1 cellular context compared by ENCODE assay signal in the genomic region with DNA sequence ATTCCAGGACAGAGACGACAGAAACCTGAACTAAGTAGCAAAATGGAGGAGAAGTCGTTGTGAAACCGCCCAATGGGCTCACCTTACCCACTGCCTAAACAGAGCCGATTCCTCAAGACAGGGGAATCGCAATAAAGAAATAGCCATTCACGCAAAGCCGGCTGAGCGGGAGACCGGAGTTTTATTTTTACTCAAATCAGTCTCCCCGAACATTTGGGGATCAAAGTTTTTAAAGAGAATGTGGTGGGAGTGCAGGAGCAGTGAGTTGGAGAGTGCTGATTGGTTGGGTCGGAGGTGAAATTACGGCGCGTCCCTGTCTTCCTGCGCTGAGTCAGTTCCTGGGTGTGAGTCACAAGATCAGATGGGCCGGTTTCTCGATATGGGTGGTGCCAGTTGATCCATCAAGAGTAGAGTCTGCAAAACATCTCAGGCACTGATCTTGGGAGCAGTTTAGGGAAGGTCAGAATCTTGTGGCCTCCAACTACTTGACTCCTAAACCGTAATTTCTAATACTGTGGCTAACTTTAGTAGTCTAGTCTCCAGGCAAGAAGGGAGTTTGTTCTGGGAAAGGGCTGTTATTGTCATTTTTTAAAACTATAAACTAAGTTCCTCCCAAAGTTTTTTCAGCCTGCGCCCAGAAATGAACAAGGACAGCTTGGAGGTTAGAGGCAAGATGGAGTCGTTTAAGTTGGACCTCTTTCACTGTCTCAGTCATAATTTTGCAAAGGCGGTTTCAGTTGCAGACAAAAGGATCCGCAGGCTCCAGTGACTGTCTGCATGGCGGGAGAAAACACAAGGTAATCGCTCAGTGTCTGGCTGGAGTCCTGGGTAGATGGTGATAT.
TF ChIP-seq lines count a peak whose summit lies in the region.

No MANE protein-coding gene starts in this region.

TF ChIP-seq in K562, 482 proteins besides CTCF, POLR2A, EP300 and RAD21 (continued from another document and continues in another):
- no peak for TF ChIP-seq CHD7 (IDR thresholded peaks at IDR 0.05; ENCODE audit: low read depth, low read length)
- TF ChIP-seq, protein P1, sequence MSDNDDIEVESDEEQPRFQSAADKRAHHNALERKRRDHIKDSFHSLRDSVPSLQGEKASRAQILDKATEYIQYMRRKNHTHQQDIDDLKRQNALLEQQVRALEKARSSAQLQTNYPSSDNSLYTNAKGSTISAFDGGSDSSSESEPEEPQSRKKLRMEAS (CRISPR knock-in tag; IDR thresholded peaks at IDR 0.05) = no peak
- no peak for TF ChIP-seq POLR3G (IDR thresholded peaks at IDR 0.05; ENCODE audit: extremely low read depth, insufficient read length, insufficient replicate concordance)
- no peak for TF ChIP-seq RB1 (IDR thresholded peaks at IDR 0.05; ENCODE audit: low read depth)
- peak; percentile 82; the same call in 1 of the 2 replicates for TF ChIP-seq POLR2AphosphoS2 (IDR thresholded peaks at IDR 0.05; ENCODE audit: low read length)
- TF ChIP-seq, protein P2, sequence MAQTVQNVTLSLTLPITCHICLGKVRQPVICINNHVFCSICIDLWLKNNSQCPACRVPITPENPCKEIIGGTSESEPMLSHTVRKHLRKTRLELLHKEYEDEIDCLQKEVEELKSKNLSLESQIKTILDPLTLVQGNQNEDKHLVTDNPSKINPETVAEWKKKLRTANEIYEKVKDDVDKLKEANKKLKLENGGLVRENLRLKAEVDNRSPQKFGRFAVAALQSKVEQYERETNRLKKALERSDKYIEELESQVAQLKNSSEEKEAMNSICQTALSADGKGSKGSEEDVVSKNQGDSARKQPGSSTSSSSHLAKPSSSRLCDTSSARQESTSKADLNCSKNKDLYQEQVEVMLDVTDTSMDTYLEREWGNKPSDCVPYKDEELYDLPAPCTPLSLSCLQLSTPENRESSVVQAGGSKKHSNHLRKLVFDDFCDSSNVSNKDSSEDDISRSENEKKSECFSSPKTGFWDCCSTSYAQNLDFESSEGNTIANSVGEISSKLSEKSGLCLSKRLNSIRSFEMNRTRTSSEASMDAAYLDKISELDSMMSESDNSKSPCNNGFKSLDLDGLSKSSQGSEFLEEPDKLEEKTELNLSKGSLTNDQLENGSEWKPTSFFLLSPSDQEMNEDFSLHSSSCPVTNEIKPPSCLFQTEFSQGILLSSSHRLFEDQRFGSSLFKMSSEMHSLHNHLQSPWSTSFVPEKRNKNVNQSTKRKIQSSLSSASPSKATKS (CRISPR knock-in tag; IDR thresholded peaks at IDR 0.05) = peak; percentile 37; the same call in 1 of the 2 replicates
- peak; percentile 54; the same call in 1 of the 2 replicates for TF ChIP-seq ZNF175 (CRISPR knock-in tag; IDR thresholded peaks at IDR 0.05; ENCODE audit: low read depth)
- TF ChIP-seq, protein P3, sequence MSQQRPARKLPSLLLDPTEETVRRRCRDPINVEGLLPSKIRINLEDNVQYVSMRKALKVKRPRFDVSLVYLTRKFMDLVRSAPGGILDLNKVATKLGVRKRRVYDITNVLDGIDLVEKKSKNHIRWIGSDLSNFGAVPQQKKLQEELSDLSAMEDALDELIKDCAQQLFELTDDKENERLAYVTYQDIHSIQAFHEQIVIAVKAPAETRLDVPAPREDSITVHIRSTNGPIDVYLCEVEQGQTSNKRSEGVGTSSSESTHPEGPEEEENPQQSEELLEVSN (IDR thresholded peaks at IDR 0.05; ENCODE audit: borderline replicate concordance in 1 of 2, extremely low read depth in 1 of 2, insufficient read depth in 1 of 2, insufficient read length in 1 of 2, low read depth in 1 of 2, low read length in 1 of 2, poor library complexity in 1 of 2, severe bottlenecking in 1 of 2) = no peak
- TF ChIP-seq YY1 (IDR thresholded peaks at IDR 0.05; ENCODE audit: borderline replicate concordance in 1 of 3, control insufficient read depth in 1 of 3, extremely low read depth in 1 of 3, insufficient read depth in 3 of 3, insufficient read length in 1 of 3, insufficient replicate concordance in 2 of 3, low read depth in 1 of 3, low read length in 2 of 3) = peak in 2 of 3 experiments; percentile 13 to 74
- TF ChIP-seq, protein P4, sequence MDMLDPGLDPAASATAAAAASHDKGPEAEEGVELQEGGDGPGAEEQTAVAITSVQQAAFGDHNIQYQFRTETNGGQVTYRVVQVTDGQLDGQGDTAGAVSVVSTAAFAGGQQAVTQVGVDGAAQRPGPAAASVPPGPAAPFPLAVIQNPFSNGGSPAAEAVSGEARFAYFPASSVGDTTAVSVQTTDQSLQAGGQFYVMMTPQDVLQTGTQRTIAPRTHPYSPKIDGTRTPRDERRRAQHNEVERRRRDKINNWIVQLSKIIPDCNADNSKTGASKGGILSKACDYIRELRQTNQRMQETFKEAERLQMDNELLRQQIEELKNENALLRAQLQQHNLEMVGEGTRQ (CRISPR knock-in tag; IDR thresholded peaks at IDR 0.05) = no peak
- 0 out of 2 replicates have a peak, but pooled peaks have one; percentile 51 for TF ChIP-seq PTRF (tag; IDR thresholded peaks at IDR 0.05)
- no peak for TF ChIP-seq MCM5 (IDR thresholded peaks at IDR 0.05; ENCODE audit: low read depth)
- TF ChIP-seq EWSR1 (IDR thresholded peaks at IDR 0.05; ENCODE audit: borderline replicate concordance, low read depth, partially characterized antibody) = no peak
- TF ChIP-seq MAFF (IDR thresholded peaks at IDR 0.05; ENCODE audit: low read length) = peak; percentile 74
- TF ChIP-seq ZEB2 (IDR thresholded peaks at IDR 0.05) = no peak; the same call in 1 of the 2 replicates
- no peak for TF ChIP-seq HNRNPH1 (optimal IDR thresholded peaks at IDR 0.05; ENCODE audit: low read depth, low read length)
- TF ChIP-seq SMARCA4 (IDR thresholded peaks at IDR 0.05) = peak; percentile 90
- peak; percentile 52 for TF ChIP-seq HMGN3 (IDR thresholded peaks at IDR 0.05; ENCODE audit: borderline replicate concordance, extremely low read depth, insufficient read length, low read depth, low read length)
- TF ChIP-seq TSC22D4 (tag; IDR thresholded peaks at IDR 0.05) = no peak
- TF ChIP-seq, protein P5, sequence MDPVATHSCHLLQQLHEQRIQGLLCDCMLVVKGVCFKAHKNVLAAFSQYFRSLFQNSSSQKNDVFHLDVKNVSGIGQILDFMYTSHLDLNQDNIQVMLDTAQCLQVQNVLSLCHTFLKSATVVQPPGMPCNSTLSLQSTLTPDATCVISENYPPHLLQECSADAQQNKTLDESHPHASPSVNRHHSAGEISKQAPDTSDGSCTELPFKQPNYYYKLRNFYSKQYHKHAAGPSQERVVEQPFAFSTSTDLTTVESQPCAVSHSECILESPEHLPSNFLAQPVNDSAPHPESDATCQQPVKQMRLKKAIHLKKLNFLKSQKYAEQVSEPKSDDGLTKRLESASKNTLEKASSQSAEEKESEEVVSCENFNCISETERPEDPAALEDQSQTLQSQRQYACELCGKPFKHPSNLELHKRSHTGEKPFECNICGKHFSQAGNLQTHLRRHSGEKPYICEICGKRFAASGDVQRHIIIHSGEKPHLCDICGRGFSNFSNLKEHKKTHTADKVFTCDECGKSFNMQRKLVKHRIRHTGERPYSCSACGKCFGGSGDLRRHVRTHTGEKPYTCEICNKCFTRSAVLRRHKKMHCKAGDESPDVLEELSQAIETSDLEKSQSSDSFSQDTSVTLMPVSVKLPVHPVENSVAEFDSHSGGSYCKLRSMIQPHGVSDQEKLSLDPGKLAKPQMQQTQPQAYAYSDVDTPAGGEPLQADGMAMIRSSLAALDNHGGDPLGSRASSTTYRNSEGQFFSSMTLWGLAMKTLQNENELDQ (CRISPR knock-in tag; IDR thresholded peaks at IDR 0.05; ENCODE audit: borderline replicate concordance) = no peak
- no peak for TF ChIP-seq RBM39 (optimal IDR thresholded peaks at IDR 0.05; ENCODE audit: low read depth, low read length)
- no peak for TF ChIP-seq NUFIP1 (IDR thresholded peaks at IDR 0.05; ENCODE audit: partially characterized antibody)
- TF ChIP-seq, protein P6, sequence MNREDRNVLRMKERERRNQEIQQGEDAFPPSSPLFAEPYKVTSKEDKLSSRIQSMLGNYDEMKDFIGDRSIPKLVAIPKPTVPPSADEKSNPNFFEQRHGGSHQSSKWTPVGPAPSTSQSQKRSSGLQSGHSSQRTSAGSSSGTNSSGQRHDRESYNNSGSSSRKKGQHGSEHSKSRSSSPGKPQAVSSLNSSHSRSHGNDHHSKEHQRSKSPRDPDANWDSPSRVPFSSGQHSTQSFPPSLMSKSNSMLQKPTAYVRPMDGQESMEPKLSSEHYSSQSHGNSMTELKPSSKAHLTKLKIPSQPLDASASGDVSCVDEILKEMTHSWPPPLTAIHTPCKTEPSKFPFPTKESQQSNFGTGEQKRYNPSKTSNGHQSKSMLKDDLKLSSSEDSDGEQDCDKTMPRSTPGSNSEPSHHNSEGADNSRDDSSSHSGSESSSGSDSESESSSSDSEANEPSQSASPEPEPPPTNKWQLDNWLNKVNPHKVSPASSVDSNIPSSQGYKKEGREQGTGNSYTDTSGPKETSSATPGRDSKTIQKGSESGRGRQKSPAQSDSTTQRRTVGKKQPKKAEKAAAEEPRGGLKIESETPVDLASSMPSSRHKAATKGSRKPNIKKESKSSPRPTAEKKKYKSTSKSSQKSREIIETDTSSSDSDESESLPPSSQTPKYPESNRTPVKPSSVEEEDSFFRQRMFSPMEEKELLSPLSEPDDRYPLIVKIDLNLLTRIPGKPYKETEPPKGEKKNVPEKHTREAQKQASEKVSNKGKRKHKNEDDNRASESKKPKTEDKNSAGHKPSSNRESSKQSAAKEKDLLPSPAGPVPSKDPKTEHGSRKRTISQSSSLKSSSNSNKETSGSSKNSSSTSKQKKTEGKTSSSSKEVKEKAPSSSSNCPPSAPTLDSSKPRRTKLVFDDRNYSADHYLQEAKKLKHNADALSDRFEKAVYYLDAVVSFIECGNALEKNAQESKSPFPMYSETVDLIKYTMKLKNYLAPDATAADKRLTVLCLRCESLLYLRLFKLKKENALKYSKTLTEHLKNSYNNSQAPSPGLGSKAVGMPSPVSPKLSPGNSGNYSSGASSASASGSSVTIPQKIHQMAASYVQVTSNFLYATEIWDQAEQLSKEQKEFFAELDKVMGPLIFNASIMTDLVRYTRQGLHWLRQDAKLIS (CRISPR knock-in tag; IDR thresholded peaks at IDR 0.05) = peak; percentile 72
- no peak for TF ChIP-seq ZNF57 (CRISPR knock-in tag; IDR thresholded peaks at IDR 0.05)
- peak; percentile 47 to 53; a peak in 2 of 4 replicates for TF ChIP-seq FOXK2 (conservative IDR thresholded peaks at IDR 0.05 in 1 of 2, IDR thresholded peaks at IDR 0.05 in 1 of 2; ENCODE audit: low read depth in 2 of 2)
- no peak for TF ChIP-seq MCM2 (IDR thresholded peaks at IDR 0.05; ENCODE audit: low read depth)
- no peak; the same call in 1 of the 2 replicates for TF ChIP-seq STAT5A (IDR thresholded peaks at IDR 0.05; ENCODE audit: borderline replicate concordance, low read length)
